In the genomic region with DNA sequence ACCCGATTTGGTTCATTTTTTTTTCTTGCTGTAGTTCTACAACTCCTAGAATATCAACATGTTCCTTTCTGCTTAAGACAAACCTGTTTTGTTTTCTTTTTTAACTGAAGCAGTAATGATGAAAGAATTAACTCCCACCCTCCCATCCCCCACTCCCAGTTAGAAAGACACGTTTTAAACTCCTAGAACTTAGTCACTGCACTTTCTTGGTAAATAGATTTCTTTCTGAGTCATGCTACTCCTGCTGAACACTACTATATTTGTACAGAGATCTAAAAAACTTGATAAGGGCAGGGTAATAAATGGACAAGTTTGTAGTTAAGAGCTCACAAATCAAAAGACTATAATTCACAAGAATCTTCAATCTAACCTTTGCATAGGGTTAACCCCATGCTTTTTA, we compare ENCODE assay signal across 13 cellular contexts.
DNase-seq lines count a peak whose midpoint lies in the region; FAIRE-seq and TF ChIP-seq lines count a peak whose summit lies in the region.
"Had no signal": no experiment of that assay in that cellular context is flagged by ENCODE, and none has a peak within 500 bp of the region (broad histone marks: within the 10 kb centered on the region; RNA-seq: fewer than 3 reads in every experiment).

No MANE protein-coding gene starts in this region.

- no peaks in the 10 kb centered on the region for H3K23me2 ChIP-seq in H1 (ENCODE audit: low read depth, low read length)

- intact Hi-C loops in left ventricle myocardium inferior (cut with micrococcal nuclease), result no loop called here

- no peak for TF ChIP-seq POLR2A in H1 (IDR thresholded peaks at IDR 0.05; ENCODE audit: control extremely low read depth in 1 of 2, low read depth in 2 of 2, low read length in 2 of 2)

- H2BK20ac ChIP-seq in H1 (ENCODE audit: low read length), result no peak overlapping the region

- TF ChIP-seq EP300 in H1 (IDR thresholded peaks at IDR 0.05; ENCODE audit: borderline replicate concordance in 1 of 2, low read depth in 2 of 2, low read length in 2 of 2), result no peak

- H3K27me3 ChIP-seq in H1 (replicated peaks in 1 of 4; ENCODE audit: control insufficient read depth in 3 of 4, extremely low read depth in 1 of 4, insufficient read depth in 3 of 4, low read length in 3 of 4) (peaks cover 0 to 1% (median 0%) of the 10 kb centered on the region in 4 experiments; a peak in 1 of 7 replicates), left ventricle myocardium inferior (ENCODE audit: low read depth) (peaks cover 10% of the 10 kb centered on the region)

- H3K9me3 ChIP-seq in H1 (ENCODE audit: insufficient read depth in 2 of 2, low read depth in 1 of 2, low read length in 1 of 2) (no peaks in the 10 kb centered on the region), left ventricle myocardium inferior (replicated peaks) (no peaks in the 10 kb centered on the region)

- H3K4me1 Mint-ChIP-seq in type B pancreatic cell (ENCODE audit: unreplicated experiment), result peaks cover 5% of the 10 kb centered on the region
- H3K4me1 Mint-ChIP-seq: central memory CD8-positive, alpha-beta T cell had no signal

- H4K8ac ChIP-seq in H1 (ENCODE audit: extremely low read depth, insufficient read depth, low read length), result no peak overlapping the region

- no peak overlapping the region for H3K56ac ChIP-seq in H1 (replicated peaks; ENCODE audit: insufficient read length, low read depth, low read length)

- no peak overlapping the region for H3K9ac ChIP-seq in H1 (replicated peaks in 1 of 4; ENCODE audit: extremely low read depth in 1 of 4, low read depth in 3 of 4, low read length in 3 of 4)
- H3K9ac ChIP-seq: parathyroid adenoma had no signal

- no peaks in the 10 kb centered on the region for H3K79me1 ChIP-seq in H1 (ENCODE audit: low read depth, low read length)

- H3K27ac ChIP-seq in H1 (ENCODE audit: low read depth, low read length) (no peak overlapping the region), left ventricle myocardium inferior (replicated peaks) (no peak overlapping the region)
- H3K27ac ChIP-seq: parathyroid adenoma had no signal

- H3K23ac ChIP-seq in H1 (ENCODE audit: insufficient read length), result no peak overlapping the region

- H3K36me3 ChIP-seq in H1 (ENCODE audit: control insufficient read depth in 2 of 4, insufficient read depth in 4 of 4, low read length in 3 of 4) (no peaks in the 10 kb centered on the region), left ventricle myocardium inferior (no peaks in the 10 kb centered on the region)

- POLR2A ChIA-PET in H1 (lab: Charles Lee; ENCODE audit: partially characterized antibody), result no interaction called here

- no peak overlapping the region for H2AK5ac ChIP-seq in H1 (ENCODE audit: low read depth, low read length)

- DNase-seq in DMS53 (lab: John Stamatoyannopoulos, UW) (peak; percentile 19), NCI-H226 (peak; percentile 53), H1 (ENCODE audit: low read depth in 1 of 2, low spot score in 2 of 2) (no peak), pons (ENCODE audit: low spot score) (peak; percentile 26), G401 (ENCODE audit: low spot score) (no peak), left ventricle myocardium inferior (no peak), type B pancreatic cell (ENCODE audit: extremely low spot score, unreplicated experiment) (no peak), NOMO-1 treated with DMSO at 0.1 percent for 48 hours (lab: John Stamatoyannopoulos, UW; ENCODE audit: unreplicated experiment) (no peak)
- DNase-seq: left cardiac atrium, NCI-H1694 treated with DMSO at 0.1 percent for 48 hours had no signal

- no peaks in the 10 kb centered on the region for H3K36me3 Mint-ChIP-seq in type B pancreatic cell

- WGBS in H1 (ENCODE audit: extremely low coverage in 1 of 2, insufficient coverage in 1 of 2, insufficient read length in 1 of 2, insufficient replicate concordance in 2 of 2, low coverage in 1 of 2, low lambda C conversion rate in 2 of 2, missing lambda C conversion rate in 1 of 2), 2 experiments, result 49% methylated on average over 2 of the region's 2 CpGs; no CpG with 5 or more reads in 1 of the 2 experiments

- CTCF ChIA-PET in H1 (lab: Charles Lee; ENCODE audit: partially characterized antibody), result interaction anchor here (0.6 to 1.6 kb wide), 4 partner anchors 81 to 614 kb away, joined by 3 to 5 read pairs (median 3); no protein-coding TSS in a partner anchor

- no peak overlapping the region for H2BK12ac ChIP-seq in H1 (ENCODE audit: low read depth, low read length)

- in situ Hi-C loops in G401 (cut with HindIII; ENCODE audit: low sequenced_read_pairs), result no loop called here

- H3K4me1 ChIP-seq in H1 (replicated peaks in 1 of 4; ENCODE audit: control insufficient read depth in 3 of 4, insufficient read depth in 4 of 4, low read length in 3 of 4), result peaks cover 0 to 16% (median 2%) of the 10 kb centered on the region in 4 experiments; a peak in 3 of 7 replicates
- H3K4me1 ChIP-seq in left ventricle myocardium inferior, result no peaks in the 10 kb centered on the region
- H3K4me1 ChIP-seq: parathyroid adenoma had no signal

- H2BK5ac ChIP-seq in H1 (ENCODE audit: low read depth, low read length), result no peak overlapping the region

- no peak overlapping the region for H3K4me3 Mint-ChIP-seq in type B pancreatic cell
- H3K4me3 Mint-ChIP-seq: activated T-helper 1 cell treated with anti-CD3 and anti-CD28 coated beads, Interleukin-12 subunit alpha, Interleukin-12 subunit beta, Interleukin-2, Interleukin-4 antibody, amounts not matched to agents 30 ng/mL and 10 ng/mL and 1 ng/mL, durations not matched to agents 14 hours and 24 hours and 36 hours; central memory CD8-positive, alpha-beta T cell had no signal

- peaks cover 7% of the 10 kb centered on the region for H3K27me3 Mint-ChIP-seq in type B pancreatic cell

- no peak overlapping the region for H3K4ac ChIP-seq in H1 (replicated peaks; ENCODE audit: insufficient read length, low read depth, low read length)

- no peak overlapping the region for H2BK15ac ChIP-seq in H1 (ENCODE audit: low read length)

- H3K9me3 Mint-ChIP-seq in type B pancreatic cell, result no peaks in the 10 kb centered on the region
- H3K9me3 Mint-ChIP-seq: activated T-helper 1 cell treated with anti-CD3 and anti-CD28 coated beads, Interleukin-12 subunit alpha, Interleukin-12 subunit beta, Interleukin-2, Interleukin-4 antibody, amounts not matched to agents 30 ng/mL and 10 ng/mL and 1 ng/mL, durations not matched to agents 14 hours and 24 hours and 36 hours; central memory CD8-positive, alpha-beta T cell had no signal

- H3K79me2 ChIP-seq in H1 (ENCODE audit: control insufficient read depth in 1 of 2, insufficient read depth in 2 of 2, low read length in 2 of 2), result no peaks in the 10 kb centered on the region
- H3K79me2 ChIP-seq: parathyroid adenoma had no signal

- FAIRE-seq in H1 (lab: Jason Lieb, UNC), result no peak

- H4K91ac ChIP-seq in H1 (replicated peaks; ENCODE audit: insufficient read length, low read length), result no peak overlapping the region

- no peak overlapping the region for H3K4me2 ChIP-seq in H1 (ENCODE audit: insufficient read depth in 1 of 2, low read depth in 2 of 2, low read length in 2 of 2)

- no peak overlapping the region for H4K5ac ChIP-seq in H1 (ENCODE audit: insufficient read length, low read depth, low read length)

- no peaks in the 10 kb centered on the region for H4K20me1 ChIP-seq in H1 (replicated peaks in 1 of 2; ENCODE audit: control insufficient read depth in 1 of 2, insufficient read depth in 2 of 2, low read length in 2 of 2)

- 0 out of 2 replicates have a peak overlapping the region, but pooled peaks have one; percentile 46 for H2AFZ ChIP-seq in H1 (ENCODE audit: low read length)
- H2AFZ ChIP-seq: parathyroid adenoma had no signal

- no peak overlapping the region for H3K14ac ChIP-seq in H1 (ENCODE audit: insufficient read length)

- H3K27ac Mint-ChIP-seq in type B pancreatic cell, result no peak overlapping the region
- H3K27ac Mint-ChIP-seq: activated T-helper 1 cell treated with anti-CD3 and anti-CD28 coated beads, Interleukin-12 subunit alpha, Interleukin-12 subunit beta, Interleukin-2, Interleukin-4 antibody, amounts not matched to agents 30 ng/mL and 10 ng/mL and 1 ng/mL, durations not matched to agents 14 hours and 24 hours and 36 hours had no signal

- no peak for TF ChIP-seq RAD21 in H1 (IDR thresholded peaks at IDR 0.05 in 1 of 2, conservative IDR thresholded peaks at IDR 0.05 in 1 of 2; ENCODE audit: low read depth in 2 of 2, low read length in 2 of 2)

- H3K18ac ChIP-seq in H1 (ENCODE audit: extremely low read depth, low read length), result no peak overlapping the region

- TF ChIP-seq CTCF in H1 (IDR thresholded peaks at IDR 0.05; ENCODE audit: control extremely low read depth in 1 of 3, insufficient read depth in 1 of 3, low read depth in 1 of 3, low read length in 3 of 3) (no peak), left ventricle myocardium inferior (IDR thresholded peaks at IDR 0.05; ENCODE audit: borderline replicate concordance) (no peak), type B pancreatic cell (conservative IDR thresholded peaks at IDR 0.05) (no peak)

- H2BK120ac ChIP-seq in H1 (replicated peaks; ENCODE audit: low read depth, low read length), result no peak overlapping the region

- H3K4me3 ChIP-seq in H1 (ENCODE audit: extremely low read depth in 1 of 4, insufficient read depth in 2 of 4, low read depth in 3 of 4, low read length in 4 of 4), result no peak overlapping the region
- no peak overlapping the region for H3K4me3 ChIP-seq in left ventricle myocardium inferior

TF ChIP-seq in H1, 55 proteins besides CTCF, POLR2A, EP300 and RAD21 (continues in another document):
- TF ChIP-seq BACH1 (IDR thresholded peaks at IDR 0.05; ENCODE audit: low read length), result no peak
- no peak for TF ChIP-seq SIN3A (conservative IDR thresholded peaks at IDR 0.05 in 1 of 2, IDR thresholded peaks at IDR 0.05 in 1 of 2; ENCODE audit: low read depth in 1 of 2, low read length in 2 of 2)
- TF ChIP-seq, protein P1, sequence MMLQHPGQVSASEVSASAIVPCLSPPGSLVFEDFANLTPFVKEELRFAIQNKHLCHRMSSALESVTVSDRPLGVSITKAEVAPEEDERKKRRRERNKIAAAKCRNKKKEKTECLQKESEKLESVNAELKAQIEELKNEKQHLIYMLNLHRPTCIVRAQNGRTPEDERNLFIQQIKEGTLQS (IDR thresholded peaks at IDR 0.05; ENCODE audit: insufficient read depth, low read depth, low read length), result no peak
- TF ChIP-seq, protein P2, sequence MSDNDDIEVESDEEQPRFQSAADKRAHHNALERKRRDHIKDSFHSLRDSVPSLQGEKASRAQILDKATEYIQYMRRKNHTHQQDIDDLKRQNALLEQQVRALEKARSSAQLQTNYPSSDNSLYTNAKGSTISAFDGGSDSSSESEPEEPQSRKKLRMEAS (IDR thresholded peaks at IDR 0.05), result no peak
- TF ChIP-seq HDAC6 (IDR thresholded peaks at IDR 0.05; ENCODE audit: low read depth, low read length), result no peak
- no peak for TF ChIP-seq SIX5 (IDR thresholded peaks at IDR 0.05; ENCODE audit: low read depth, low read length)
- TF ChIP-seq RNF2 (IDR thresholded peaks at IDR 0.05; ENCODE audit: borderline replicate concordance, low read depth, low read length, missing control alignments, poor library complexity, severe bottlenecking), result no peak
- TF ChIP-seq NRF1 (IDR thresholded peaks at IDR 0.05; ENCODE audit: low read depth, low read length), result no peak

Comparison
In these comparisons a context has a peak if more than half of its experiments do, and no peak if none do; other contexts are left out.
1. DNase-seq: peak in DMS53 (single experiment), NCI-H226 (single experiment) and pons (single experiment); none in H1 (0 of 2), G401 (single experiment), left ventricle myocardium inferior (single experiment), type B pancreatic cell (single experiment) and NOMO-1 treated with DMSO at 0.1 percent for 48 hours (single experiment).